ENCODE assay signal across 8 cellular contexts in genomic region chr12:79935021-79935623, GRCh38. TPM values are rescaled to one million over a fixed set of nuclear protein-coding genes. Genes with fewer than 3 reads are reported as not detected.
DNase-seq lines count a peak whose midpoint lies in the region; ATAC-seq and TF ChIP-seq lines count a peak whose summit lies in the region.

Gene PPP1R12A (minus strand): TSS chr12:79935097. CDS start chr12:79934931, 166 bp downstream.

- peaks cover 42% of the 10 kb centered on the region for H3K4me1 ChIP-seq in DOHH2 (ENCODE audit: control insufficient read depth, low read length)
- H3K4me1 ChIP-seq in GM23248 (ENCODE audit: insufficient read depth), result peaks cover 23% of the 10 kb centered on the region; the same call in 1 of the 2 replicates
- H3K4me1 ChIP-seq in naive thymus-derived CD4-positive, alpha-beta T cell (ENCODE audit: control insufficient read depth in 2 of 2, insufficient read depth in 2 of 2, low read length in 2 of 2), result peaks cover 6 to 17% of the 10 kb centered on the region in 2 donors

- peak within 1 kb of the TSS; percentile 80 to 99 (median 93) for H3K27ac Mint-ChIP-seq in naive thymus-derived CD4-positive, alpha-beta T cell
- H3K27ac Mint-ChIP-seq in stimulated activated naive B cell treated with anti-CD40 and anti-IgM and Interleukin-4, amounts not matched to agents 10 μg/mL and 1 μg/mL and 100 μg/mL, for 72 hours, result peak within 1 kb of the TSS; percentile 98

- intact Hi-C loops in naive thymus-derived CD4-positive, alpha-beta T cell (cut with micrococcal nuclease), result loop anchor here (1.0 to 5.0 kb wide), 7 partner anchors 8 to 252 kb away; partner anchors contain the start of gene OTOGL (in 1 of the 2)

- H2AFZ ChIP-seq in GM23248, result peak within 1 kb of the TSS; percentile 81

- H3K4me3 Mint-ChIP-seq in naive thymus-derived CD4-positive, alpha-beta T cell, result peak within 1 kb of the TSS; percentile 88 to 100 (median 94)
- peak within 1 kb of the TSS; percentile 87 to 91 for H3K4me3 Mint-ChIP-seq in stimulated activated naive B cell treated with anti-CD40 and anti-IgM and Interleukin-4, amounts not matched to agents 10 μg/mL and 1 μg/mL and 100 μg/mL, for 72 hours

- H3F3A ChIP-seq in DOHH2 (ENCODE audit: control insufficient read depth, insufficient read depth) (no peaks in the 10 kb centered on the region), GM23248 (ENCODE audit: insufficient read depth) (peaks cover 31% of the 10 kb centered on the region)

- H3K4me1 Mint-ChIP-seq in naive thymus-derived CD4-positive, alpha-beta T cell, result peaks cover 34 to 53% (median 47%) of the 10 kb centered on the region in 7 donors
- H3K4me1 Mint-ChIP-seq in stimulated activated naive B cell treated with anti-CD40 and anti-IgM and Interleukin-4, amounts not matched to agents 10 μg/mL and 1 μg/mL and 100 μg/mL, for 72 hours, result peaks cover 14% of the 10 kb centered on the region in 2 donors

- H3K9ac ChIP-seq in GM23248, result peak within 1 kb of the TSS; percentile 88

- in situ Hi-C loops in GM23248 (cut with MboI), result no loop called here

- H3K4me2 ChIP-seq in DOHH2 (ENCODE audit: low read length) (peak within 1 kb of the TSS; percentile 78), GM23248 (ENCODE audit: unreplicated experiment) (peak within 1 kb of the TSS; percentile 94)

- H3K4me3 ChIP-seq in DOHH2 (ENCODE audit: low read length) (peak within 1 kb of the TSS; percentile 98), GM23248 (peak within 1 kb of the TSS; percentile 92)
- peak within 1 kb of the TSS; percentile 89 for H3K4me3 ChIP-seq in naive thymus-derived CD4-positive, alpha-beta T cell (ENCODE audit: low read length)

- H3K36me3 ChIP-seq in DOHH2 (ENCODE audit: control insufficient read depth, low read length) (peaks cover 15% of the 10 kb centered on the region), GM23248 (ENCODE audit: low read depth) (no peaks in the 10 kb centered on the region; the same call in 1 of the 2 replicates)
- peaks cover 0 to 9% (median 0%) of the 10 kb centered on the region in 3 experiments for H3K36me3 ChIP-seq in naive thymus-derived CD4-positive, alpha-beta T cell (ENCODE audit: control insufficient read depth in 2 of 3, insufficient read depth in 3 of 3, low read length in 3 of 3)

- H3K27me3 Mint-ChIP-seq in naive thymus-derived CD4-positive, alpha-beta T cell, result peaks cover 0 to 2% (median 0%) of the 10 kb centered on the region in 5 donors
- H3K27me3 Mint-ChIP-seq in stimulated activated naive B cell treated with anti-CD40 and anti-IgM and Interleukin-4, amounts not matched to agents 10 μg/mL and 1 μg/mL and 100 μg/mL, for 72 hours, result no peaks in the 10 kb centered on the region

- CTCF ChIA-PET in naive thymus-derived CD4-positive, alpha-beta T cell (lab: Charles Lee), result no interaction called here

- H3K36me3 Mint-ChIP-seq in naive thymus-derived CD4-positive, alpha-beta T cell, result peaks cover 0 to 5% (median 0%) of the 10 kb centered on the region in 5 donors
- peaks cover 5 to 7% of the 10 kb centered on the region in 2 donors for H3K36me3 Mint-ChIP-seq in stimulated activated naive B cell treated with anti-CD40 and anti-IgM and Interleukin-4, amounts not matched to agents 10 μg/mL and 1 μg/mL and 100 μg/mL, for 72 hours

- no peaks in the 10 kb centered on the region for H3K9me2 ChIP-seq in DOHH2 (replicated peaks; ENCODE audit: control insufficient read depth, low read length)
- H3K9me2 ChIP-seq in GM23248 (ENCODE audit: insufficient read depth), result no peaks in the 10 kb centered on the region

- peak within 1 kb of the TSS; percentile 80 for H3K27ac ChIP-seq in DOHH2 (ENCODE audit: low read depth, low read length)
- peak within 1 kb of the TSS; percentile 82 for H3K27ac ChIP-seq in GM23248
- H3K27ac ChIP-seq in naive thymus-derived CD4-positive, alpha-beta T cell (ENCODE audit: low read depth, low read length), result peak within 1 kb of the TSS; percentile 85

- H4K20me1 ChIP-seq in DOHH2 (ENCODE audit: control insufficient read depth, insufficient read depth, low read depth, low read length), result peaks cover 25% of the 10 kb centered on the region
- 0 out of 2 replicates have a peak, but pooled peaks cover under 1% of the 10 kb centered on the region for H4K20me1 ChIP-seq in GM23248 (ENCODE audit: insufficient read depth)

- WGBS in GM23248 (ENCODE audit: low coverage in 1 of 2, low lambda C conversion rate in 2 of 2, missing lambda C conversion rate in 2 of 2), 2 experiments, result 1% methylated on average over 30 to 33 of the region's 44 CpGs

- peaks cover 66% of the 10 kb centered on the region for H3K79me2 ChIP-seq in DOHH2 (ENCODE audit: control insufficient read depth, low read length)
- peaks cover 77% of the 10 kb centered on the region for H3K79me2 ChIP-seq in GM23248 (ENCODE audit: insufficient read depth)

- peaks cover 0 to 4% (median 0%) of the 10 kb centered on the region in 11 donors for H3K9me3 Mint-ChIP-seq in naive thymus-derived CD4-positive, alpha-beta T cell
- H3K9me3 Mint-ChIP-seq in stimulated activated naive B cell treated with anti-CD40 and anti-IgM and Interleukin-4, amounts not matched to agents 10 μg/mL and 1 μg/mL and 100 μg/mL, for 72 hours, result no peaks in the 10 kb centered on the region

- no peaks in the 10 kb centered on the region for H3K9me3 ChIP-seq in DOHH2 (ENCODE audit: control insufficient read depth, insufficient read depth, low read length)
- H3K9me3 ChIP-seq in GM23248 (ENCODE audit: low read depth), result no peaks in the 10 kb centered on the region
- no peaks in the 10 kb centered on the region for H3K9me3 ChIP-seq in naive thymus-derived CD4-positive, alpha-beta T cell (ENCODE audit: control insufficient read depth in 2 of 3, low read length in 3 of 3)

- peak; percentile 92 for ATAC-seq in naive thymus-derived CD4-positive, alpha-beta T cell
- peak; percentile 86 to 90 for ATAC-seq in stimulated activated naive B cell treated with anti-CD40 and anti-IgM and Interleukin-4, amounts not matched to agents 10 μg/mL and 1 μg/mL and 100 μg/mL, for 72 hours (replicated peaks)

- peak; percentile 99 for DNase-seq in GM23248
- DNase-seq in Kasumi-1 (lab: John Stamatoyannopoulos, UW), result peak; percentile 95 to 97
- DNase-seq in RPMI7951 (ENCODE audit: low read depth), result peak; percentile 95
- peak; percentile 85 to 93 for DNase-seq in activated T-helper 1 cell treated with anti-CD3 and anti-CD28 coated beads, Interleukin-2, amount 50 U/mL, for 16 hours (ENCODE audit: low read depth in 1 of 2, low spot score in 1 of 2)
- DNase-seq in fibroblast of gingiva (ENCODE audit: low read depth), result peak; percentile 98
- DNase-seq in naive thymus-derived CD4-positive, alpha-beta T cell, result peak; percentile 92 to 97 (median 94)
- peak; percentile 93 for DNase-seq in stimulated activated naive B cell treated with anti-CD40 and anti-IgM and Interleukin-4, amounts not matched to agents 10 μg/mL and 1 μg/mL and 100 μg/mL, for 72 hours

- POLR2A ChIA-PET in naive thymus-derived CD4-positive, alpha-beta T cell (lab: Charles Lee), result interaction anchor here (0.7 to 1.8 kb wide), 6 partner anchors 12 to 149 kb away, joined by 3 to 4 read pairs (median 3); no protein-coding TSS in a partner anchor

- no peaks in the 10 kb centered on the region for H3K27me3 ChIP-seq in DOHH2 (ENCODE audit: control insufficient read depth, low read length)
- no peaks in the 10 kb centered on the region for H3K27me3 ChIP-seq in GM23248 (replicated peaks; ENCODE audit: insufficient read depth)
- no peaks in the 10 kb centered on the region for H3K27me3 ChIP-seq in naive thymus-derived CD4-positive, alpha-beta T cell (ENCODE audit: control insufficient read depth in 2 of 2, insufficient read depth in 2 of 2, low read length in 2 of 2)

- TF ChIP-seq CTCF in DOHH2 (IDR thresholded peaks at IDR 0.05; ENCODE audit: low read depth, low read length, poor library complexity, severe bottlenecking), result no peak

RNA-seq across cellular contexts. Expression of gene PPP1R12A, which starts in this region (rescaled TPM):
- 88.8 and 91.1 TPM in 2 replicates for total RNA-seq in GM23248 (2014; rRNA removed; shearing (Covaris generic))
- polyA plus RNA-seq in GM23248 (2016; fragmentation: Nextera tagmentation; extraction: Ambion mirVana), result 129 and 144 TPM in 2 replicates
- total RNA-seq in RPMI7951 (2014; rRNA removed; shearing (Covaris generic)), result 37.1 and 47.5 TPM in 2 replicates
- 100 to 1,000 TPM in 3 of 5 experiments, 10 to 100 TPM in 2; 72.7 to 111 (median 103) TPM for total RNA-seq in naive thymus-derived CD4-positive, alpha-beta T cell
- polyA plus RNA-seq in naive thymus-derived CD4-positive, alpha-beta T cell, result 10 to 100 TPM; 74.4 to 92.8 TPM

Comparison
In these comparisons a context has a peak if more than half of its experiments do, and no peak if none do; other contexts are left out.
1. Peak in every context shown above with its lines: DNase-seq, ATAC-seq, H3K4me3 ChIP-seq and H3K27ac ChIP-seq.